Comparison of ENCODE assay signal across 11 cellular contexts in the genomic region with DNA sequence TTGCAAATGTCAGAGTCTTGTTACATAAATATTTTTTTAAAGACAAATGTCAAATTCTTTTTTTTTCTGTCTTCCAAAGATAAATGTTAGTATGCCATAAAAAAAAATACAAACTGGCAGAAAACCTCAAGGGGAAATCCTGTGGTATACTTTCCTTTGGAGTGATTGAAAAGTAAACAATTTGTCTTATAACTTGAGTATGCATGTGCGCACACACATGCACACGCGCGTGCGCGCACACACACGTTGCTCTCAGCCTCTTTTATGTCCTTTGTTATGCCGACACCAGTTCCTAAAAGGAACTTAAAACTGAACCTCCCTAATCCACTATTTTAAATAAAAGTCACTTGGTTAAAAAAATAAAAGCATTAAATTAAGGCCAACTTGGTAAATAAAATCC. TPM values are rescaled to one million over a fixed set of nuclear protein-coding genes. Genes with fewer than 3 reads are reported as not detected.
DNase-seq lines count a peak whose midpoint lies in the region; ATAC-seq and TF ChIP-seq lines count a peak whose summit lies in the region.
"Had no signal": no experiment of that assay in that cellular context is flagged by ENCODE, and none has a peak within 500 bp of the region (broad histone marks: within the 10 kb centered on the region; RNA-seq: fewer than 3 reads in every experiment).

No MANE protein-coding gene starts in this region.

- no peak for ATAC-seq in CD4-positive, CD25-positive, alpha-beta regulatory T cell (ENCODE audit: low read depth in 2 of 2)
- ATAC-seq in GM23338: no peak
- no peak for ATAC-seq in psoas muscle
- ATAC-seq: activated CD4-positive, CD25-positive, alpha-beta regulatory T cell treated with anti-CD3 and anti-CD28 coated beads, Interleukin-2, amount 50 U/mL, for 24 hours had no signal

- peaks cover 31% of the 10 kb centered on the region for H3K36me3 Mint-ChIP-seq in CD4-positive, CD25-positive, alpha-beta regulatory T cell
- H3K36me3 Mint-ChIP-seq in GM23338 (ENCODE audit: low read depth): peaks cover 9% of the 10 kb centered on the region; the same call in 2 of the 3 replicates
- peaks cover 58% of the 10 kb centered on the region for H3K36me3 Mint-ChIP-seq in activated T-helper 2 cell treated with anti-CD3 and anti-CD28 coated beads, Interferon-gamma antibody, Interleukin-2, Interleukin-4, amounts not matched to agents 10 μg/mL and 5 μg/mL and 100 μg/mL, durations not matched to agents 14 hours and 24 hours and 36 hours (ENCODE audit: low read depth)

- peak overlapping the region; percentile 51 to 68 (median 56) for H3K4me3 Mint-ChIP-seq in CD4-positive, CD25-positive, alpha-beta regulatory T cell
- no peak overlapping the region for H3K4me3 Mint-ChIP-seq in GM23338
- no peak overlapping the region for H3K4me3 Mint-ChIP-seq in activated T-helper 2 cell treated with anti-CD3 and anti-CD28 coated beads, Interferon-gamma antibody, Interleukin-2, Interleukin-4, amounts not matched to agents 10 μg/mL and 5 μg/mL and 100 μg/mL, durations not matched to agents 14 hours and 24 hours and 36 hours (ENCODE audit: low read depth)

- peak overlapping the region; percentile 63 for H3K4me3 ChIP-seq in CD4-positive, CD25-positive, alpha-beta regulatory T cell (ENCODE audit: low read depth, low read length)
- H3K4me3 ChIP-seq in GM23338: no peak overlapping the region
- no peak overlapping the region for H3K4me3 ChIP-seq in psoas muscle
- H3K4me3 ChIP-seq: hepatocyte had no signal

- no peaks in the 10 kb centered on the region for H3K79me2 ChIP-seq in GM23338 (replicated peaks; ENCODE audit: insufficient read depth)

- no peak overlapping the region for H2AFZ ChIP-seq in GM23338
- H2AFZ ChIP-seq: hepatocyte had no signal

- DNase-seq in CD4-positive, CD25-positive, alpha-beta regulatory T cell: peak in 1 of 3 donors; percentile 23
- DNase-seq in GM23338 (ENCODE audit: low spot score) (no peak), lung microvascular endothelial cell (ENCODE audit: low read depth in 2 of 2) (peak; percentile 68 to 69), NCI-H1417 (lab: John Stamatoyannopoulos, UW) (no peak), psoas muscle (no peak), NOMO-1 treated with dmso at 0.1 percent for 144 hours (lab: John Stamatoyannopoulos, UW; ENCODE audit: unreplicated experiment) (no peak)
- DNase-seq in activated T-helper 2 cell treated with anti-CD3 and anti-CD28 coated beads, Interferon-gamma antibody, Interleukin-2, Interleukin-4, amounts not matched to agents 10 μg/mL and 5 μg/mL and 100 μg/mL, durations not matched to agents 14 hours and 24 hours and 36 hours (ENCODE audit: low spot score): no peak
- DNase-seq: NCI-H1105 treated with DMSO at 0.1 percent for 48 hours; stimulated activated CD4-positive, alpha-beta T cell treated with anti-CD3 and anti-CD28 coated beads, Interleukin-2, amount 100 ng/mL, for 48 hours had no signal

- H3K4me1 Mint-ChIP-seq in CD4-positive, CD25-positive, alpha-beta regulatory T cell: peaks cover 54 to 90% (median 66%) of the 10 kb centered on the region in 4 donors
- H3K4me1 Mint-ChIP-seq in GM23338: peaks cover 70% of the 10 kb centered on the region
- H3K4me1 Mint-ChIP-seq in activated T-helper 2 cell treated with anti-CD3 and anti-CD28 coated beads, Interferon-gamma antibody, Interleukin-2, Interleukin-4, amounts not matched to agents 10 μg/mL and 5 μg/mL and 100 μg/mL, durations not matched to agents 14 hours and 24 hours and 36 hours (ENCODE audit: low read depth): peaks cover 82% of the 10 kb centered on the region

- H3K27ac ChIP-seq in CD4-positive, CD25-positive, alpha-beta regulatory T cell (ENCODE audit: insufficient read depth, low read length, poor library complexity, severe bottlenecking): peak overlapping the region; percentile 50
- H3K27ac ChIP-seq in GM23338 (ENCODE audit: low read depth) (peak overlapping the region; percentile 62; the same call in 1 of the 2 replicates), psoas muscle (no peak overlapping the region)
- H3K27ac ChIP-seq: hepatocyte had no signal

- H3K9me3 Mint-ChIP-seq in CD4-positive, CD25-positive, alpha-beta regulatory T cell: peaks cover 0 to 4% (median 0%) of the 10 kb centered on the region in 7 donors
- no peaks in the 10 kb centered on the region for H3K9me3 Mint-ChIP-seq in GM23338
- H3K9me3 Mint-ChIP-seq in activated T-helper 2 cell treated with anti-CD3 and anti-CD28 coated beads, Interferon-gamma antibody, Interleukin-2, Interleukin-4, amounts not matched to agents 10 μg/mL and 5 μg/mL and 100 μg/mL, durations not matched to agents 14 hours and 24 hours and 36 hours: no peaks in the 10 kb centered on the region

- peaks cover 68% of the 10 kb centered on the region for H3K4me1 ChIP-seq in CD4-positive, CD25-positive, alpha-beta regulatory T cell (ENCODE audit: control insufficient read depth, insufficient read depth, low read length, poor library complexity, severe bottlenecking)
- H3K4me1 ChIP-seq in GM23338 (ENCODE audit: insufficient read depth): peaks cover 62% of the 10 kb centered on the region
- peaks cover 27% of the 10 kb centered on the region for H3K4me1 ChIP-seq in psoas muscle

- WGBS in psoas muscle, 3 donors: 82 to 88% (median 85%) methylated on average over 8 of the region's 8 CpGs

- H3K27ac Mint-ChIP-seq in CD4-positive, CD25-positive, alpha-beta regulatory T cell: peak overlapping the region; percentile 87 to 95 (median 90)
- H3K27ac Mint-ChIP-seq in GM23338: no peak overlapping the region
- H3K27ac Mint-ChIP-seq in activated T-helper 2 cell treated with anti-CD3 and anti-CD28 coated beads, Interferon-gamma antibody, Interleukin-2, Interleukin-4, amounts not matched to agents 10 μg/mL and 5 μg/mL and 100 μg/mL, durations not matched to agents 14 hours and 24 hours and 36 hours: peak overlapping the region; percentile 75

- TF ChIP-seq CTCF in GM23338 (conservative IDR thresholded peaks at IDR 0.05; ENCODE audit: low read depth in 2 of 2) (no peak), psoas muscle (IDR thresholded peaks at IDR 0.05) (no peak)

- H3K27me3 Mint-ChIP-seq in CD4-positive, CD25-positive, alpha-beta regulatory T cell: no peaks in the 10 kb centered on the region
- H3K27me3 Mint-ChIP-seq in GM23338 (ENCODE audit: insufficient read depth, low read depth, poor library complexity): no peaks in the 10 kb centered on the region
- H3K27me3 Mint-ChIP-seq in activated T-helper 2 cell treated with anti-CD3 and anti-CD28 coated beads, Interferon-gamma antibody, Interleukin-2, Interleukin-4, amounts not matched to agents 10 μg/mL and 5 μg/mL and 100 μg/mL, durations not matched to agents 14 hours and 24 hours and 36 hours (ENCODE audit: low read depth): no peaks in the 10 kb centered on the region

- H4K20me1 ChIP-seq in GM23338 (replicated peaks; ENCODE audit: insufficient read depth): no peaks in the 10 kb centered on the region

- peak overlapping the region; percentile 62; the same call in 1 of the 2 replicates for H3K4me2 ChIP-seq in GM23338
- H3K4me2 ChIP-seq: hepatocyte had no signal

- peaks cover 19% of the 10 kb centered on the region for H3K36me3 ChIP-seq in CD4-positive, CD25-positive, alpha-beta regulatory T cell (ENCODE audit: control insufficient read depth, insufficient read depth, low read length)
- H3K36me3 ChIP-seq in GM23338 (ENCODE audit: insufficient read depth): no peaks in the 10 kb centered on the region
- peaks cover 0 to 5% of the 10 kb centered on the region in 2 donors for H3K36me3 ChIP-seq in psoas muscle (ENCODE audit: insufficient read depth in 1 of 2, low read depth in 1 of 2)

- intact Hi-C loops in activated T-helper 2 cell treated with anti-CD3 and anti-CD28 coated beads, Interferon-gamma antibody, Interleukin-2, Interleukin-4, amounts not matched to agents 10 μg/mL and 5 μg/mL and 100 μg/mL, durations not matched to agents 14 hours and 24 hours and 36 hours (cut with micrococcal nuclease): no loop called here
- intact Hi-C loops in psoas muscle (cut with DNase I): no loop called here

- no peaks in the 10 kb centered on the region for H3K9me2 ChIP-seq in GM23338 (ENCODE audit: insufficient read depth)

- H3F3A ChIP-seq in GM23338 (replicated peaks; ENCODE audit: low read depth): no peaks in the 10 kb centered on the region

- H3K27me3 ChIP-seq in CD4-positive, CD25-positive, alpha-beta regulatory T cell (ENCODE audit: control insufficient read depth, insufficient read depth, low read length): no peaks in the 10 kb centered on the region
- H3K27me3 ChIP-seq in GM23338 (ENCODE audit: insufficient read depth): no peaks in the 10 kb centered on the region
- no peaks in the 10 kb centered on the region for H3K27me3 ChIP-seq in psoas muscle (ENCODE audit: insufficient read depth in 3 of 3, low read length in 2 of 3)
- H3K27me3 ChIP-seq: hepatocyte had no signal

- H3K9me3 ChIP-seq in CD4-positive, CD25-positive, alpha-beta regulatory T cell (ENCODE audit: control insufficient read depth in 2 of 2, low read length in 2 of 2): no peaks in the 10 kb centered on the region
- H3K9me3 ChIP-seq in psoas muscle: no peaks in the 10 kb centered on the region

TF ChIP-seq in GM23338, 12 proteins besides CTCF, POLR2A, EP300 and RAD21 (continues in another document):
- TF ChIP-seq STAT1 (IDR thresholded peaks at IDR 0.05; ENCODE audit: unreplicated experiment): no peak
- TF ChIP-seq ZNF331 (CRISPR knock-in tag; IDR thresholded peaks at IDR 0.05; ENCODE audit: low read depth): no peak
- no peak for TF ChIP-seq ETS1 (IDR thresholded peaks at IDR 0.05)
- TF ChIP-seq POLR2AphosphoS5 (IDR thresholded peaks at IDR 0.05; ENCODE audit: low read depth): no peak

RNA-seq across cellular contexts. Expression of gene TGFBR2, which starts 58.0 kb away (rescaled TPM):
- 57.4 TPM for total RNA-seq in CD4-positive, CD25-positive, alpha-beta regulatory T cell
- polyA plus RNA-seq in CD4-positive, CD25-positive, alpha-beta regulatory T cell: 10 to 100 TPM; 35.8 to 92.6 (median 61.0) TPM
- total RNA-seq in GM23338 (2014; rRNA removed; shearing (Covaris generic)): 12.2 and 13.0 TPM in 2 replicates
- polyA plus RNA-seq in GM23338 (2016; fragmentation: Nextera tagmentation; extraction: Ambion mirVana): 3.7 and 4.7 TPM in 2 replicates
- total RNA-seq in activated T-helper 2 cell treated with anti-CD3 and anti-CD28 coated beads, Interferon-gamma antibody, Interleukin-2, Interleukin-4, amounts not matched to agents 10 μg/mL and 5 μg/mL and 100 μg/mL, durations not matched to agents 14 hours and 24 hours and 36 hours: 19.5 and 19.8 TPM in 2 replicates
- 291 and 425 TPM in 2 replicates for total RNA-seq in lung microvascular endothelial cell
- total RNA-seq in psoas muscle: 10 to 100 TPM; 36.0 to 51.8 (median 44.6) TPM
- polyA plus RNA-seq in psoas muscle: 10 to 100 TPM; 19.7 to 58.8 (median 23.4) TPM

Comparison
In these comparisons a context has a peak if more than half of its experiments do, and no peak if none do; other contexts are left out.
1. DNase-seq: peak in lung microvascular endothelial cell (2 of 2); none in GM23338 (single experiment), activated T-helper 2 cell treated with anti-CD3 and anti-CD28 coated beads, Interferon-gamma antibody, Interleukin-2, Interleukin-4, amounts not matched to agents 10 μg/mL and 5 μg/mL and 100 μg/mL, durations not matched to agents 14 hours and 24 hours and 36 hours (single experiment), NCI-H1417 (0 of 3), psoas muscle (0 of 2) and NOMO-1 treated with dmso at 0.1 percent for 144 hours (single experiment).
2. H3K4me3 Mint-ChIP-seq: peak in CD4-positive, CD25-positive, alpha-beta regulatory T cell (4 of 4); none in GM23338 (single experiment) and activated T-helper 2 cell treated with anti-CD3 and anti-CD28 coated beads, Interferon-gamma antibody, Interleukin-2, Interleukin-4, amounts not matched to agents 10 μg/mL and 5 μg/mL and 100 μg/mL, durations not matched to agents 14 hours and 24 hours and 36 hours (single experiment).